16 cellular contexts compared by ENCODE assay signal in genomic region chr18:48405108-48405507, GRCh38. TPM values are rescaled to one million over a fixed set of nuclear protein-coding genes. Genes with fewer than 3 reads are reported as not detected.
A peak's percentile ranks its signal among the peaks of the same experiment; 100 is the strongest.
DNase-seq lines count a peak whose midpoint lies in the region; ATAC-seq and TF ChIP-seq lines count a peak whose summit lies in the region.
"Had no signal": no experiment of that assay in that cellular context is flagged by ENCODE, and none has a peak within 500 bp of the region (broad histone marks: within the 10 kb centered on the region; RNA-seq: fewer than 3 reads in every experiment).

No MANE protein-coding gene starts in this region.

- H3K27ac Mint-ChIP-seq in activated T-cell treated with anti-CD3 and anti-CD28 coated beads, Interleukin-2, amount 50 U/mL, for 72 hours = no peak overlapping the region
- H3K27ac Mint-ChIP-seq: activated CD4-positive, alpha-beta T cell treated with anti-CD3 and anti-CD28 coated beads, Interleukin-2, amount 10 ng/mL, durations not matched to agents 24 days and 14 days; T-cell had no signal

- no peak for TF ChIP-seq POLR2A in gastroesophageal sphincter (IDR thresholded peaks at IDR 0.05)

- peaks cover 69% of the 10 kb centered on the region for H3K27me3 Mint-ChIP-seq in activated T-cell treated with anti-CD3 and anti-CD28 coated beads, Interleukin-2, amount 50 U/mL, for 72 hours (ENCODE audit: low read depth)
- peaks cover 55% of the 10 kb centered on the region for H3K27me3 Mint-ChIP-seq in activated T-cell treated with anti-CD3 and anti-CD28 coated beads, Interleukin-2, amount 50 U/mL, for 4 hours (ENCODE audit: low read depth)

- H3K27me3 ChIP-seq in SJCRH30 = no peaks in the 10 kb centered on the region
- H3K27me3 ChIP-seq in gastroesophageal sphincter = peaks cover 18% of the 10 kb centered on the region

- TF ChIP-seq EP300 in gastroesophageal sphincter (IDR thresholded peaks at IDR 0.05) = no peak

- ATAC-seq in activated T-cell treated with anti-CD3 and anti-CD28 coated beads, Interleukin-2, amount 50 U/mL, for 72 hours (replicated peaks in 1 of 2) = peak; percentile 38
- no peak for ATAC-seq in activated T-cell treated with anti-CD3 and anti-CD28 coated beads, Interleukin-2, amount 50 U/mL, for 4 hours
- ATAC-seq in gastroesophageal sphincter = no peak
- ATAC-seq: T-cell had no signal

- TF ChIP-seq CTCF in fibroblast of mammary gland (conservative IDR thresholded peaks at IDR 0.05; ENCODE audit: control insufficient read depth, insufficient read depth, low read depth, low read length) = no peak
- no peak for TF ChIP-seq CTCF in gastroesophageal sphincter (IDR thresholded peaks at IDR 0.05)

- no peaks in the 10 kb centered on the region for H3K9me3 Mint-ChIP-seq in activated T-cell treated with anti-CD3 and anti-CD28 coated beads, Interleukin-2, amount 50 U/mL, for 72 hours
- H3K9me3 Mint-ChIP-seq in activated T-cell treated with anti-CD3 and anti-CD28 coated beads, Interleukin-2, amount 50 U/mL, for 4 hours = no peaks in the 10 kb centered on the region
- H3K9me3 Mint-ChIP-seq: activated CD4-positive, alpha-beta T cell treated with anti-CD3 and anti-CD28 coated beads, Interleukin-2, amount 10 ng/mL, durations not matched to agents 24 days and 14 days; T-cell had no signal

- no peak overlapping the region for H3K4me3 Mint-ChIP-seq in activated T-cell treated with anti-CD3 and anti-CD28 coated beads, Interleukin-2, amount 50 U/mL, for 72 hours
- no peak overlapping the region for H3K4me3 Mint-ChIP-seq in activated T-cell treated with anti-CD3 and anti-CD28 coated beads, Interleukin-2, amount 50 U/mL, for 4 hours
- H3K4me3 Mint-ChIP-seq: activated CD4-positive, alpha-beta T cell treated with anti-CD3 and anti-CD28 coated beads, Interleukin-2, amount 10 ng/mL, durations not matched to agents 24 days and 14 days; T-cell had no signal

- no peaks in the 10 kb centered on the region for H3K9me3 ChIP-seq in SJCRH30 (replicated peaks)
- no peaks in the 10 kb centered on the region for H3K9me3 ChIP-seq in gastroesophageal sphincter

- peak; percentile 15 to 38 for DNase-seq in activated T-cell treated with anti-CD3 and anti-CD28 coated beads, Interleukin-2, amount 50 U/mL, for 72 hours
- no peak for DNase-seq in activated T-cell treated with anti-CD3 and anti-CD28 coated beads, Interleukin-2, amount 50 U/mL, for 4 hours
- DNase-seq in RPMI7951 (ENCODE audit: low read depth) = peak; percentile 59
- peak; percentile 54 for DNase-seq in fibroblast of mammary gland (ENCODE audit: low read depth)
- peak; percentile 32 for DNase-seq in stromal cell of bone marrow (ENCODE audit: low read depth)
- no peak for DNase-seq in NCI-H1930 (lab: John Stamatoyannopoulos, UW)
- DNase-seq in SJCRH30 = no peak
- DNase-seq: activated CD4-positive, alpha-beta T cell treated with anti-CD3 and anti-CD28 coated beads, Interleukin-2, amount 10 ng/mL, durations not matched to agents 24 days and 14 days; DMS153; occipital lobe; stimulated activated CD4-positive, alpha-beta T cell treated with anti-CD3 and anti-CD28 coated beads, Interleukin-12 subunit alpha, Interleukin-12 subunit beta, amount 100 ng/mL, for 4 hours; T-cell; trophoblast cell had no signal

- no peaks in the 10 kb centered on the region for H3K36me3 ChIP-seq in SJCRH30
- H3K36me3 ChIP-seq in gastroesophageal sphincter = no peaks in the 10 kb centered on the region
- H3K36me3 ChIP-seq: cardiac muscle cell had no signal

- 13 to 20% methylated on average over 2 to 4 of the region's 4 CpGs for WGBS in gastroesophageal sphincter (ENCODE audit: low coverage in 1 of 2), 2 donors

- no peaks in the 10 kb centered on the region for H3K36me3 Mint-ChIP-seq in activated T-cell treated with anti-CD3 and anti-CD28 coated beads, Interleukin-2, amount 50 U/mL, for 72 hours (ENCODE audit: insufficient read depth in 2 of 2)
- H3K36me3 Mint-ChIP-seq in activated T-cell treated with anti-CD3 and anti-CD28 coated beads, Interleukin-2, amount 50 U/mL, for 4 hours (ENCODE audit: insufficient read depth) = no peaks in the 10 kb centered on the region
- H3K36me3 Mint-ChIP-seq: T-cell had no signal

- H3K4me1 ChIP-seq in SJCRH30 (peaks cover 12% of the 10 kb centered on the region), gastroesophageal sphincter (peaks cover 0 to 29% (median 9%) of the 10 kb centered on the region in 3 donors)

- H3K4me1 Mint-ChIP-seq in activated T-cell treated with anti-CD3 and anti-CD28 coated beads, Interleukin-2, amount 50 U/mL, for 72 hours (ENCODE audit: low read depth) = peaks cover 7% of the 10 kb centered on the region
- peaks cover 6% of the 10 kb centered on the region for H3K4me1 Mint-ChIP-seq in activated T-cell treated with anti-CD3 and anti-CD28 coated beads, Interleukin-2, amount 50 U/mL, for 4 hours (ENCODE audit: low read depth)

- H3K4me3 ChIP-seq in fibroblast of mammary gland (ENCODE audit: control insufficient read depth, low read depth, low read length) = no peak overlapping the region
- no peak overlapping the region for H3K4me3 ChIP-seq in SJCRH30
- H3K4me3 ChIP-seq in gastroesophageal sphincter = no peak overlapping the region
- H3K4me3 ChIP-seq: cardiac muscle cell had no signal

- H3K27ac ChIP-seq in SJCRH30 = no peak overlapping the region
- no peak overlapping the region for H3K27ac ChIP-seq in gastroesophageal sphincter
- H3K27ac ChIP-seq: cardiac muscle cell, HL-60 had no signal

RNA-seq across cellular contexts. Expression of gene ZBTB7C, which starts 4.1 kb away (rescaled TPM):
- total RNA-seq in activated T-cell treated with anti-CD3 and anti-CD28 coated beads, Interleukin-2, amount 50 U/mL, for 72 hours = under 1 TPM in 1 of 2 donors, not detected in 1; 0.05 TPM
- under 1 TPM in 2 of 3 donors, not detected in 1; 0.05 to 0.29 TPM for total RNA-seq in activated T-cell treated with anti-CD3 and anti-CD28 coated beads, Interleukin-2, amount 50 U/mL, for 4 hours
- total RNA-seq in RPMI7951 (2014; rRNA removed; shearing (Covaris generic)) = 0.10 and 0.12 TPM in 2 replicates
- total RNA-seq in SJCRH30 (2014; rRNA removed; shearing (Covaris generic)) = 0.03 TPM in 1 of 2 replicates, not detected in the other
- total RNA-seq in gastroesophageal sphincter = 10 to 100 TPM in 3 of 4 donors, 1 to 10 TPM in 1; 7.8 to 15.4 (median 11.8) TPM

Comparison
In these comparisons a context has a peak if more than half of its experiments do, and no peak if none do; other contexts are left out.
1. ATAC-seq: peak in activated T-cell treated with anti-CD3 and anti-CD28 coated beads, Interleukin-2, amount 50 U/mL, for 72 hours (2 of 2); none in activated T-cell treated with anti-CD3 and anti-CD28 coated beads, Interleukin-2, amount 50 U/mL, for 4 hours (0 of 2) and gastroesophageal sphincter (single experiment).
2. DNase-seq: peak in activated T-cell treated with anti-CD3 and anti-CD28 coated beads, Interleukin-2, amount 50 U/mL, for 72 hours (2 of 2), RPMI7951 (single experiment), fibroblast of mammary gland (single experiment) and stromal cell of bone marrow (single experiment); none in activated T-cell treated with anti-CD3 and anti-CD28 coated beads, Interleukin-2, amount 50 U/mL, for 4 hours (single experiment), NCI-H1930 (0 of 2) and SJCRH30 (0 of 2).